ENCODE assay signal across 16 cellular contexts in the genomic region with DNA sequence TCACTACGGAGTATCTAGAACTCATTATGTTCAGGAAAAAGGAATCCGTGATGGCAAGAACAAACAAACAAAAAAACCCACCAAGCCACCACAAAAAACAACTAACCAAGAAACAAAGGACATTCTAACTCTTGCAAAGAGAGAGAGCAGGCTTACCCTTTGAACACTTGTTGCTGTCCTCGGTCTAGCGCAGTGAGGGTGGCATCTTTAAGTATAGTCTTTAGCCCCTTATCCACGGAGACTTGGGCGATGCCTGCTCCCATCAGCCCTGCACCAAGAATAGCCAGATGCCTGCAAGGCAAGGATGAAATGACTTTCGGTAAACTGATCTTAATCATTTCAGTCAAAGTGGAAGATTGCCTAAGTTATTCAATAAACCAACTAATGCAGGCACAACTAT. TPM values are rescaled to one million over a fixed set of nuclear protein-coding genes. Genes with fewer than 3 reads are reported as not detected.
A peak's percentile ranks its signal among the peaks of the same experiment; 100 is the strongest.
DNase-seq lines count a peak whose midpoint lies in the region; ATAC-seq and TF ChIP-seq lines count a peak whose summit lies in the region.
"Had no signal": no experiment of that assay in that cellular context is flagged by ENCODE, and none has a peak within 500 bp of the region (broad histone marks: within the 10 kb centered on the region; RNA-seq: fewer than 3 reads in every experiment).

No MANE protein-coding gene starts in this region.

- H2BK5ac ChIP-seq in trophoblast cell (ENCODE audit: low read depth, low read length, poor library complexity), result no peak overlapping the region

- H3K27me3 ChIP-seq in GM23338 (ENCODE audit: insufficient read depth) (no peaks in the 10 kb centered on the region), trophoblast cell (ENCODE audit: insufficient read depth, low read length) (no peaks in the 10 kb centered on the region), gastrocnemius medialis (no peaks in the 10 kb centered on the region)
- H3K27me3 ChIP-seq: BLaER1 had no signal

- no peak overlapping the region for H2AK5ac ChIP-seq in trophoblast cell (ENCODE audit: low read length)

- peaks cover 3% of the 10 kb centered on the region; the same call in 1 of the 2 replicates for H4K20me1 ChIP-seq in GM23338 (replicated peaks; ENCODE audit: insufficient read depth)
- H4K20me1 ChIP-seq: BLaER1 had no signal

- no CpG with 5 or more reads among the region's 7 CpGs for WGBS in trophoblast cell (ENCODE audit: extremely low coverage, insufficient coverage, insufficient read length)

- DNase-seq in GM23338 (ENCODE audit: low spot score) (no peak), WTC11 (ENCODE audit: low spot score) (no peak), glutamatergic neuron (no peak), trophoblast cell (no peak), gastrocnemius medialis (no peak), cerebellum (ENCODE audit: low spot score) (no peak), T-cell (no peak)
- DNase-seq: 8988T; AML-193; Caco-2; CD8-positive, alpha-beta memory T cell; DND-41; GDM1; GOT3; HCEC 1CT had no signal

- H3K9me3 Mint-ChIP-seq in GM23338, result no peaks in the 10 kb centered on the region
- no peaks in the 10 kb centered on the region for H3K9me3 Mint-ChIP-seq in WTC11
- H3K9me3 Mint-ChIP-seq in glutamatergic neuron (ENCODE audit: unreplicated experiment), result no peaks in the 10 kb centered on the region
- H3K9me3 Mint-ChIP-seq in T-cell, result no peaks in the 10 kb centered on the region
- H3K9me3 Mint-ChIP-seq: CD8-positive, alpha-beta memory T cell had no signal

- TF ChIP-seq CTCF in GM23338 (conservative IDR thresholded peaks at IDR 0.05; ENCODE audit: low read depth in 2 of 2) (no peak), WTC11 (IDR thresholded peaks at IDR 0.05) (no peak), glutamatergic neuron (IDR thresholded peaks at IDR 0.05; ENCODE audit: partially characterized antibody, unreplicated experiment) (no peak), gastrocnemius medialis (IDR thresholded peaks at IDR 0.05 in 4 of 5, conservative IDR thresholded peaks at IDR 0.05 in 1 of 5) (no peak)

- peaks cover 4% of the 10 kb centered on the region; the same call in 1 of the 2 replicates for H3K4me1 ChIP-seq in GM23338 (ENCODE audit: insufficient read depth)
- H3K4me1 ChIP-seq in trophoblast cell (ENCODE audit: control insufficient read depth in 1 of 2, insufficient read depth in 2 of 2, low read length in 2 of 2), result no peaks in the 10 kb centered on the region
- no peaks in the 10 kb centered on the region for H3K4me1 ChIP-seq in gastrocnemius medialis
- H3K4me1 ChIP-seq: BLaER1, Caco-2 had no signal

- no peak overlapping the region for H3K4me3 ChIP-seq in GM23338
- H3K4me3 ChIP-seq in trophoblast cell (ENCODE audit: low read depth, low read length), result no peak overlapping the region
- no peak overlapping the region for H3K4me3 ChIP-seq in gastrocnemius medialis
- H3K4me3 ChIP-seq: BLaER1 had no signal

- no peak overlapping the region for H4K12ac ChIP-seq in trophoblast cell (ENCODE audit: low read depth, low read length)

- H2AFZ ChIP-seq in GM23338, result no peak overlapping the region
- no peak overlapping the region for H2AFZ ChIP-seq in trophoblast cell (ENCODE audit: insufficient read depth, low read length, poor library complexity)

- H3K79me2 ChIP-seq in GM23338 (replicated peaks; ENCODE audit: insufficient read depth) (no peaks in the 10 kb centered on the region), trophoblast cell (ENCODE audit: control insufficient read depth, insufficient read depth, low read length, poor library complexity) (no peaks in the 10 kb centered on the region)

- peaks cover 40% of the 10 kb centered on the region for H3K36me3 Mint-ChIP-seq in GM23338 (ENCODE audit: low read depth)
- peaks cover 57% of the 10 kb centered on the region for H3K36me3 Mint-ChIP-seq in WTC11
- no peaks in the 10 kb centered on the region for H3K36me3 Mint-ChIP-seq in glutamatergic neuron (ENCODE audit: unreplicated experiment)
- peaks cover 58% of the 10 kb centered on the region for H3K36me3 Mint-ChIP-seq in T-cell

- H2BK12ac ChIP-seq in trophoblast cell (ENCODE audit: low read length), result no peak overlapping the region

- no peak for TF ChIP-seq POLR2A in gastrocnemius medialis (IDR thresholded peaks at IDR 0.05)

- H4K8ac ChIP-seq in trophoblast cell (ENCODE audit: low read depth, low read length), result no peak overlapping the region

- no peaks in the 10 kb centered on the region for H3K9me2 ChIP-seq in GM23338 (ENCODE audit: insufficient read depth)

- H3K27me3 Mint-ChIP-seq in GM23338 (ENCODE audit: insufficient read depth, low read depth, poor library complexity) (no peaks in the 10 kb centered on the region), WTC11 (ENCODE audit: low read depth) (no peaks in the 10 kb centered on the region), glutamatergic neuron (ENCODE audit: unreplicated experiment) (no peaks in the 10 kb centered on the region), T-cell (no peaks in the 10 kb centered on the region)
- H3K27me3 Mint-ChIP-seq: CD8-positive, alpha-beta memory T cell had no signal

- H3K36me3 ChIP-seq in GM23338 (ENCODE audit: insufficient read depth) (peaks cover 49% of the 10 kb centered on the region), trophoblast cell (ENCODE audit: control insufficient read depth in 1 of 2, insufficient read depth in 2 of 2, low read length in 2 of 2) (peaks cover 14 to 33% of the 10 kb centered on the region in 2 experiments), gastrocnemius medialis (peaks cover 10 to 97% of the 10 kb centered on the region in 2 donors)

- POLR2A ChIA-PET in WTC11 (lab: Charles Lee), result no interaction called here
- POLR2A ChIA-PET in T-cell (lab: Charles Lee), result no interaction called here

- intact Hi-C loops in gastrocnemius medialis (cut with DNase I; ENCODE audit: low total_unique reads), result no loop called here

- no peaks in the 10 kb centered on the region for H3K79me1 ChIP-seq in trophoblast cell (ENCODE audit: low read length)

- H2BK120ac ChIP-seq in trophoblast cell (ENCODE audit: insufficient read depth, low read length, poor library complexity), result no peak overlapping the region

- H3K27ac Mint-ChIP-seq in GM23338 (0 out of 2 replicates have a peak overlapping the region, but pooled peaks have one; percentile 14), WTC11 (peak overlapping the region; percentile 55; the same call in 1 of the 2 replicates), glutamatergic neuron (ENCODE audit: unreplicated experiment) (peak overlapping the region; percentile 56), T-cell (no peak overlapping the region)

- ATAC-seq in GM23338 (no peak), WTC11 (no peak), gastrocnemius medialis (no peak), T-cell (replicated peaks in 1 of 4) (no peak)

- no peak overlapping the region for H3K4ac ChIP-seq in trophoblast cell (ENCODE audit: low read depth, low read length)

- H3K4me3 Mint-ChIP-seq in GM23338, result no peak overlapping the region
- H3K4me3 Mint-ChIP-seq in WTC11, result no peak overlapping the region
- H3K4me3 Mint-ChIP-seq in glutamatergic neuron (ENCODE audit: unreplicated experiment), result no peak overlapping the region
- no peak overlapping the region for H3K4me3 Mint-ChIP-seq in T-cell
- H3K4me3 Mint-ChIP-seq: CD8-positive, alpha-beta memory T cell had no signal

- no peak overlapping the region for H4K91ac ChIP-seq in trophoblast cell (ENCODE audit: low read depth, low read length)

- in situ Hi-C loops in gastrocnemius medialis (cut with MboI; ENCODE audit: low sequenced_read_pairs in 4 of 4), result no loop called here

- CTCF ChIA-PET in WTC11 (lab: Charles Lee) (no interaction called here), T-cell (lab: Charles Lee) (interaction anchor here in 1 of 2 donors (0.6 kb wide), 1 partner anchor 44 kb away, joined by 3 read pairs; no protein-coding TSS in a partner anchor)

- no peak overlapping the region for H3K14ac ChIP-seq in trophoblast cell (ENCODE audit: low read length)

- H3K9me3 ChIP-seq in trophoblast cell (ENCODE audit: insufficient read depth, low read depth, low read length) (no peaks in the 10 kb centered on the region), gastrocnemius medialis (no peaks in the 10 kb centered on the region)
- H3K9me3 ChIP-seq: BLaER1, Caco-2 had no signal

- peak overlapping the region; percentile 80 for H3K9ac ChIP-seq in trophoblast cell (ENCODE audit: low read length)
- H3K9ac ChIP-seq: BLaER1 had no signal

- H3K27ac ChIP-seq in GM23338 (ENCODE audit: low read depth) (no peak overlapping the region), trophoblast cell (ENCODE audit: low read depth, low read length) (no peak overlapping the region), gastrocnemius medialis (no peak overlapping the region)
- H3K27ac ChIP-seq: BLaER1 had no signal

- no peaks in the 10 kb centered on the region for H3F3A ChIP-seq in GM23338 (replicated peaks; ENCODE audit: low read depth)

- H3K23ac ChIP-seq in trophoblast cell (ENCODE audit: low read length), result no peak overlapping the region

- H3K4me2 ChIP-seq in GM23338, result no peak overlapping the region
- no peak overlapping the region for H3K4me2 ChIP-seq in trophoblast cell (ENCODE audit: low read length)
- H3K4me2 ChIP-seq: BLaER1 had no signal

- no peak overlapping the region for H3K18ac ChIP-seq in trophoblast cell (ENCODE audit: low read length)

- peaks cover 9% of the 10 kb centered on the region; the same call in 2 of the 3 replicates for H3K4me1 Mint-ChIP-seq in GM23338
- peaks cover 9% of the 10 kb centered on the region for H3K4me1 Mint-ChIP-seq in WTC11
- H3K4me1 Mint-ChIP-seq in glutamatergic neuron (ENCODE audit: low read depth, unreplicated experiment), result peaks cover 7% of the 10 kb centered on the region
- no peaks in the 10 kb centered on the region for H3K4me1 Mint-ChIP-seq in T-cell

RNA-seq across cellular contexts. Expression of gene GAREM2, which starts 31.0 kb away (rescaled TPM):
- 20.8 and 23.8 TPM in 2 replicates for total RNA-seq in GM23338 (2014; rRNA removed; shearing (Covaris generic))
- 3.8 and 4.1 TPM in 2 replicates for polyA plus RNA-seq in GM23338 (2016; fragmentation: Nextera tagmentation; extraction: Ambion mirVana)
- total RNA-seq in WTC11 (2021), result 17.4 to 18.9 TPM (median 17.6 TPM) in 3 replicates
- 49.3 TPM for total RNA-seq in glutamatergic neuron (ENCODE audit: unreplicated experiment)
- 6.4 and 9.2 TPM in 2 replicates for polyA plus RNA-seq in trophoblast cell (2013)
- total RNA-seq in gastrocnemius medialis, result 1 to 10 TPM in 2 of 4 donors, under 1 TPM in 2; 0.25 to 1.8 (median 0.74) TPM
- total RNA-seq in cerebellum, result 11.0 TPM
- total RNA-seq in T-cell, result 1 to 10 TPM; 2.9 to 9.1 (median 5.2) TPM

RNA-seq across cellular contexts. Expression of gene HADHA, which starts 40.5 kb away (rescaled TPM):
- total RNA-seq in GM23338 (2014; rRNA removed; shearing (Covaris generic)), result 88.9 and 92.3 TPM in 2 replicates
- 57.6 and 63.9 TPM in 2 replicates for polyA plus RNA-seq in GM23338 (2016; fragmentation: Nextera tagmentation; extraction: Ambion mirVana)
- total RNA-seq in WTC11 (2021) (118 to 123 TPM (median 121 TPM) in 3 replicates), glutamatergic neuron (ENCODE audit: unreplicated experiment) (89.8 TPM), gastrocnemius medialis (100 to 1,000 TPM; 443 to 480 (median 462) TPM), cerebellum (62.0 TPM), T-cell (10 to 100 TPM; 76.1 to 95.8 (median 91.9) TPM)
- polyA plus RNA-seq in trophoblast cell (2013), result 73.1 TPM in 2 replicates

RNA-seq across cellular contexts. Expression of gene HADHB, which starts 40.8 kb away (rescaled TPM):
- 43.4 and 55.0 TPM in 2 replicates for total RNA-seq in GM23338 (2014; rRNA removed; shearing (Covaris generic))
- polyA plus RNA-seq in GM23338 (2016; fragmentation: Nextera tagmentation; extraction: Ambion mirVana), result 38.3 and 41.1 TPM in 2 replicates
- total RNA-seq in WTC11 (2021) (59.8 to 64.5 TPM (median 60.7 TPM) in 3 replicates), glutamatergic neuron (ENCODE audit: unreplicated experiment) (30.5 TPM), gastrocnemius medialis (100 to 1,000 TPM; 719 to 936 (median 781) TPM), cerebellum (53.7 TPM), T-cell (10 to 100 TPM; 44.4 to 62.9 (median 54.3) TPM)
- polyA plus RNA-seq in trophoblast cell (2013), result 45.9 and 46.1 TPM in 2 replicates

Comparison
In these comparisons a context has a peak if more than half of its experiments do, and no peak if none do; other contexts are left out.
1. H3K27ac Mint-ChIP-seq: peak in GM23338 (single experiment), WTC11 (single experiment) and glutamatergic neuron (single experiment); none in T-cell (0 of 2).
2. RNA of gene HADHB, which starts 40.8 kb away (total RNA-seq): 719 to 936 TPM in gastrocnemius medialis; 59.8 to 64.5 TPM in WTC11, 44.4 to 62.9 TPM in T-cell, 53.7 TPM in cerebellum (single experiment), 43.4 to 55.0 TPM in GM23338 and 30.5 TPM in glutamatergic neuron (single experiment); every median in the first group is over 10 times any median in the second.